In the genomic region with DNA sequence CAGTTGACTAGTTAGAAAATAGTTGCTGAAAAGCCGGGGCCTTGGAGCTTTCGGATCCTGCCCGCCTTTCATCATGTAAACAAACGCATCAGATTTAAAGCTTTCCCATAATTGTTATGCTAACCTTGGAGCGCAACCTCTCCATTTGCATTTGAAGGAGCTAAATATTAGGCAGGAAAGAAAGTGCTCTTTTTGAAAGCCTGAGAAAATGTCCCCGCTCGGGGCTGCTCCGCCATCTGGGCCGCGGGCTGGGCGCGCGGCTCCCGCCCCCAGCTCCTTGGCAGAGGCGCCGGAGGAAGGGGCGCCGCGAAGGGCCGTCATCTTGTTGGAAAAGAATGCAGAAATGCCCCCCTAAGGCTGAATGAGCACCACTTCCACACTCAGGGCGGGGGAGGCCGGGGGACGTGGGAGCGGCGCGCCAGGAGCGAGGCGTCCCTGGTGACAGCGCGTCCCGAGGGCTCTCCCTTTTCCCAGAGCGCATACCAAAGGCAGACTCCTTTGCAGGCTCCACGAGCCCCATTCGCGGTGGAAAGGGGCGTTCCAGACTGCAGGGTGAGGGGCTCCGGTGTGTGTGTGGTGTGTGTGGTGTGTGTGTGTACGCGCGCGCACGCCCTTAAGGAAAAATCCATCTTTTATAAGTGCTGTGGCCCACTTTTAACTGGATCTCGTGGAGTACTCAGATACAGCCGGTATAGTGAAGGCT, we compare ENCODE assay signal across 11 cellular contexts.
DNase-seq lines count a peak whose midpoint lies in the region; ATAC-seq and TF ChIP-seq lines count a peak whose summit lies in the region.
"Had no signal": no experiment of that assay in that cellular context is flagged by ENCODE, and none has a peak within 500 bp of the region (broad histone marks: within the 10 kb centered on the region; RNA-seq: fewer than 3 reads in every experiment).

No MANE protein-coding gene starts in this region.

- H3K36me3 Mint-ChIP-seq in MCF 10A (ENCODE audit: insufficient read depth, unreplicated experiment): no peaks in the 10 kb centered on the region

- intact Hi-C loops in breast epithelium (cut with DNase I; ENCODE audit: low total_unique reads) (no loop called here), MCF 10A (cut with micrococcal nuclease) (no loop called here), uterus (cut with DNase I; ENCODE audit: low total_unique reads) (no loop called here)

- no peak for DNase-seq in breast epithelium (ENCODE audit: low spot score in 2 of 2)
- no peak for DNase-seq in MCF 10A (ENCODE audit: unreplicated experiment)
- peak; percentile 11 for DNase-seq in fibroblast of peridontal ligament (ENCODE audit: extremely low read depth)
- DNase-seq in uterus: no peak
- no peak for DNase-seq in NOMO-1 (lab: John Stamatoyannopoulos, UW; ENCODE audit: unreplicated experiment in 2 of 2)
- DNase-seq: activated CD4-positive, CD25-positive, alpha-beta regulatory T cell treated with anti-CD3 and anti-CD28 coated beads, Interleukin-2, amount 50 U/mL, for 72 hours; stimulated activated CD4-positive, alpha-beta T cell treated with anti-CD3 and anti-CD28 coated beads, Interleukin-4, amount 100 ng/mL, for 4 hours had no signal

- peak overlapping the region; percentile 71 for H3K4me2 ChIP-seq in neural cell (ENCODE audit: low read length)

- BruUV-seq in MCF 10A (replicated peaks; lab: Mats Ljungman, UMichigan): no TSS peak

- no peak for TF ChIP-seq EP300 in neural cell (conservative IDR thresholded peaks at IDR 0.05; ENCODE audit: poor library complexity, severe bottlenecking)

- H3K27ac Mint-ChIP-seq in MCF 10A (ENCODE audit: low read depth, unreplicated experiment): no peak overlapping the region
- H3K27ac Mint-ChIP-seq: B cell had no signal

- no peaks in the 10 kb centered on the region for H3K36me3 ChIP-seq in breast epithelium
- H3K36me3 ChIP-seq in neural cell (ENCODE audit: insufficient read depth, low read length): no peaks in the 10 kb centered on the region
- H3K36me3 ChIP-seq in uterus: no peaks in the 10 kb centered on the region

- H3K4me3 ChIP-seq in breast epithelium: peak overlapping the region; percentile 42 to 55 (median 46)
- peak overlapping the region; percentile 73 for H3K4me3 ChIP-seq in neural cell (ENCODE audit: low read length)
- H3K4me3 ChIP-seq in uterus: peak overlapping the region; percentile 42 to 44

- H3K4me1 ChIP-seq in breast epithelium (no peaks in the 10 kb centered on the region), uterus (no peaks in the 10 kb centered on the region)

- peaks cover 57% of the 10 kb centered on the region for H3K27me3 Mint-ChIP-seq in MCF 10A (ENCODE audit: insufficient read depth, unreplicated experiment)

- H3K27me3 ChIP-seq in breast epithelium (peaks cover 0 to 5% of the 10 kb centered on the region in 2 donors), neural cell (ENCODE audit: insufficient read depth, low read depth, low read length) (no peaks in the 10 kb centered on the region), uterus (no peaks in the 10 kb centered on the region)

- TF ChIP-seq POLR2A in breast epithelium (IDR thresholded peaks at IDR 0.05) (no peak), uterus (IDR thresholded peaks at IDR 0.05) (no peak)

- H3K4me3 Mint-ChIP-seq in MCF 10A (ENCODE audit: unreplicated experiment): no peak overlapping the region
- H3K4me3 Mint-ChIP-seq: B cell had no signal

- H4K20me1 ChIP-seq in neural cell (ENCODE audit: insufficient read depth): no peaks in the 10 kb centered on the region

- no peaks in the 10 kb centered on the region for H3K9me3 ChIP-seq in breast epithelium
- H3K9me3 ChIP-seq in neural cell (ENCODE audit: low read length): no peaks in the 10 kb centered on the region
- no peaks in the 10 kb centered on the region for H3K9me3 ChIP-seq in uterus

- peak; percentile 50 for TF ChIP-seq RAD21 in neural cell (conservative IDR thresholded peaks at IDR 0.05)

- CTCF ChIA-PET in MCF 10A (lab: Yijun Ruan, JAX): no interaction called here

- H3K79me2 ChIP-seq in neural cell (replicated peaks; ENCODE audit: insufficient read depth, low read length): peaks cover 3% of the 10 kb centered on the region

- no peaks in the 10 kb centered on the region for H3K9me3 Mint-ChIP-seq in MCF 10A (ENCODE audit: unreplicated experiment)

- H3K27ac ChIP-seq in breast epithelium (no peak overlapping the region), neural cell (ENCODE audit: low read length) (peak overlapping the region; percentile 95), uterus (peak overlapping the region; percentile 21 to 48)

- ATAC-seq in GM21515 (IDR thresholded peaks at IDR 0.05; ENCODE audit: unreplicated experiment) (no peak), HG03469 (IDR thresholded peaks at IDR 0.05; ENCODE audit: unreplicated experiment) (no peak)

- no peak for TF ChIP-seq CTCF in breast epithelium (IDR thresholded peaks at IDR 0.05)
- TF ChIP-seq CTCF in MCF 10A (IDR thresholded peaks at IDR 0.05; ENCODE audit: unreplicated experiment): no peak
- no peak for TF ChIP-seq CTCF in neural cell (IDR thresholded peaks at IDR 0.05; ENCODE audit: poor library complexity, severe bottlenecking)
- TF ChIP-seq CTCF in uterus (IDR thresholded peaks at IDR 0.05): no peak

- H2AFZ ChIP-seq in neural cell (ENCODE audit: low read depth, low read length): peak overlapping the region; percentile 56

- POLR2A ChIA-PET in MCF 10A (lab: Yijun Ruan, JAX): no interaction called here

- no peaks in the 10 kb centered on the region for H3K4me1 Mint-ChIP-seq in MCF 10A (ENCODE audit: insufficient read depth, unreplicated experiment)
- H3K4me1 Mint-ChIP-seq: B cell had no signal

- H3K9me2 ChIP-seq in neural cell (ENCODE audit: insufficient read depth, low read length): no peaks in the 10 kb centered on the region

- no peaks in the 10 kb centered on the region for H3F3A ChIP-seq in neural cell (ENCODE audit: insufficient read depth, low read length, poor library complexity, severe bottlenecking)

- peak overlapping the region; percentile 85 for H3K9ac ChIP-seq in neural cell (ENCODE audit: low read length)

TF ChIP-seq in neural cell, 6 proteins besides CTCF, POLR2A, EP300 and RAD21:
- TF ChIP-seq TAF1 (IDR thresholded peaks at IDR 0.05; ENCODE audit: low read depth) (peak; percentile 79), SMC3 (conservative IDR thresholded peaks at IDR 0.05; ENCODE audit: poor library complexity) (peak; percentile 61), MXI1 (conservative IDR thresholded peaks at IDR 0.05; ENCODE audit: poor library complexity, severe bottlenecking) (peak; percentile 51), EZH2 (IDR thresholded peaks at IDR 0.05; ENCODE audit: borderline replicate concordance, insufficient read depth, low read length, poor library complexity, severe bottlenecking) (no peak), POLR2AphosphoS5 (IDR thresholded peaks at IDR 0.05) (peak; percentile 84)
- TF ChIP-seq, protein P1, sequence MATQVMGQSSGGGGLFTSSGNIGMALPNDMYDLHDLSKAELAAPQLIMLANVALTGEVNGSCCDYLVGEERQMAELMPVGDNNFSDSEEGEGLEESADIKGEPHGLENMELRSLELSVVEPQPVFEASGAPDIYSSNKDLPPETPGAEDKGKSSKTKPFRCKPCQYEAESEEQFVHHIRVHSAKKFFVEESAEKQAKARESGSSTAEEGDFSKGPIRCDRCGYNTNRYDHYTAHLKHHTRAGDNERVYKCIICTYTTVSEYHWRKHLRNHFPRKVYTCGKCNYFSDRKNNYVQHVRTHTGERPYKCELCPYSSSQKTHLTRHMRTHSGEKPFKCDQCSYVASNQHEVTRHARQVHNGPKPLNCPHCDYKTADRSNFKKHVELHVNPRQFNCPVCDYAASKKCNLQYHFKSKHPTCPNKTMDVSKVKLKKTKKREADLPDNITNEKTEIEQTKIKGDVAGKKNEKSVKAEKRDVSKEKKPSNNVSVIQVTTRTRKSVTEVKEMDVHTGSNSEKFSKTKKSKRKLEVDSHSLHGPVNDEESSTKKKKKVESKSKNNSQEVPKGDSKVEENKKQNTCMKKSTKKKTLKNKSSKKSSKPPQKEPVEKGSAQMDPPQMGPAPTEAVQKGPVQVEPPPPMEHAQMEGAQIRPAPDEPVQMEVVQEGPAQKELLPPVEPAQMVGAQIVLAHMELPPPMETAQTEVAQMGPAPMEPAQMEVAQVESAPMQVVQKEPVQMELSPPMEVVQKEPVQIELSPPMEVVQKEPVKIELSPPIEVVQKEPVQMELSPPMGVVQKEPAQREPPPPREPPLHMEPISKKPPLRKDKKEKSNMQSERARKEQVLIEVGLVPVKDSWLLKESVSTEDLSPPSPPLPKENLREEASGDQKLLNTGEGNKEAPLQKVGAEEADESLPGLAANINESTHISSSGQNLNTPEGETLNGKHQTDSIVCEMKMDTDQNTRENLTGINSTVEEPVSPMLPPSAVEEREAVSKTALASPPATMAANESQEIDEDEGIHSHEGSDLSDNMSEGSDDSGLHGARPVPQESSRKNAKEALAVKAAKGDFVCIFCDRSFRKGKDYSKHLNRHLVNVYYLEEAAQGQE (IDR thresholded peaks at IDR 0.05; ENCODE audit: borderline replicate concordance): peak; percentile 84
TF ChIP-seq in neural cell: peak in this region for 5.

Comparison
In these comparisons a context has a peak if more than half of its experiments do, and no peak if none do; other contexts are left out.
1. H3K27ac ChIP-seq: peak in neural cell (single experiment) and uterus (2 of 2); none in breast epithelium (0 of 2).
2. Peak in every context shown above with its lines, with median percentiles within 50 percentile points of each other: H3K4me3 ChIP-seq.